Comparison of ENCODE assay signal across 17 cellular contexts in the genomic region with DNA sequence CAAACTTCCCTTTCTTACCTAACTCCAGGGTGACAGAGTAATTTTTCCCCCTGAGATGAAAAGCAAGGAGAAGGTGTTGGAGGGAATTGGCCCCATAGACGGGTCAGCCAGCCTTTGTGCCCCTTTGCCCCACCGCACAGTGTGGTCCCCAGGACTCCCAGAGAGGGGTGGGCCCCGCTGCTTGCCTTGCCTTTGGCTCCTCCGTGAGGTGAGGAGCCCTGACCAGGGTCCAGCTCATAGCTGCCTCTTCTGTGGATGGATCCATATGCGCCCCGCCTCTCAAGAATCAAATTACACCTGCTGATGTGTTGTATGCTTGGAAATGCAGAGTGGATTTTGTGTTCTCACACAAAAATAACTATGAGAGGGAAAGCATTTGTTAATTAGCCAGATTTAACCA. TPM values are rescaled to one million over a fixed set of nuclear protein-coding genes. Genes with fewer than 3 reads are reported as not detected.
DNase-seq lines count a peak whose midpoint lies in the region; ATAC-seq, FAIRE-seq and TF ChIP-seq lines count a peak whose summit lies in the region.
"Had no signal": no experiment of that assay in that cellular context is flagged by ENCODE, and none has a peak within 500 bp of the region (broad histone marks: within the 10 kb centered on the region; RNA-seq: fewer than 3 reads in every experiment).

No MANE protein-coding gene starts in this region.

- CTCF ChIA-PET in PC-3 (lab: Charles Lee): no interaction called here

- H2AFZ ChIP-seq in DND-41 (ENCODE audit: low read depth, low read length) (no peak overlapping the region), PC-3 (ENCODE audit: low read length) (no peak overlapping the region)

- no peak for FAIRE-seq in small intestine (lab: Jason Lieb, UNC)
- FAIRE-seq: urothelium cell line had no signal

- intact Hi-C loops in PC-3 (cut with micrococcal nuclease): no loop called here

- POLR2A ChIA-PET in PC-3 (lab: Charles Lee; ENCODE audit: unreplicated experiment): no interaction called here

- H3K4me1 ChIP-seq in BLaER1 (peaks cover 93% of the 10 kb centered on the region), DND-41 (ENCODE audit: insufficient read depth, low read length) (peaks cover 57% of the 10 kb centered on the region), PC-3 (ENCODE audit: insufficient read depth, low read length) (peaks cover 47% of the 10 kb centered on the region), small intestine (ENCODE audit: control insufficient read depth in 2 of 2, insufficient read depth in 1 of 2, low read depth in 1 of 2, low read length in 1 of 2) (no peaks in the 10 kb centered on the region)

- H3K9me2 ChIP-seq in PC-3 (replicated peaks; ENCODE audit: low read length): no peaks in the 10 kb centered on the region

- DNase-seq in DND-41 (no peak), PC-3 (peak; percentile 19), NCI-H128 (lab: John Stamatoyannopoulos, UW; ENCODE audit: unreplicated experiment) (no peak), RKO (ENCODE audit: low spot score) (no peak), small intestine (no peak), NOMO-1 treated with dmso at 0.1 percent for 144 hours (lab: John Stamatoyannopoulos, UW; ENCODE audit: unreplicated experiment) (no peak)
- DNase-seq: activated CD4-positive, alpha-beta T cell treated with anti-CD3 and anti-CD28 coated beads for 4 hours; activated effector memory CD4-positive, alpha-beta T cell treated with anti-CD3 and anti-CD28 coated beads, Interleukin-2, amount 50 U/mL, for 16 hours; esophagus squamous epithelium; lower lobe of right lung; NCI-H187 treated with DMSO at 0.1 percent for 48 hours; NCI-H774; RPMI8226; stimulated activated CD4-positive, alpha-beta T cell treated with anti-CD3 and anti-CD28 coated beads, Interleukin-2, amount 100 ng/mL, for 48 hours had no signal

- H3K27ac ChIP-seq in BLaER1 (peak overlapping the region; percentile 92), DND-41 (ENCODE audit: low read length) (0 out of 2 replicates have a peak overlapping the region, but pooled peaks have one; percentile 35), PC-3 (ENCODE audit: low read length) (no peak overlapping the region), layer of hippocampus (ENCODE audit: low read depth, low read length) (peak overlapping the region; percentile 14), small intestine (ENCODE audit: low read depth in 1 of 2, low read length in 1 of 2) (no peak overlapping the region)
- H3K27ac ChIP-seq: esophagus squamous epithelium, lower lobe of right lung had no signal

- H3F3A ChIP-seq in PC-3 (ENCODE audit: low read length, unreplicated experiment): no peaks in the 10 kb centered on the region

- 90 to 96% (median 90%) methylated on average over 6 of the region's 6 CpGs for WGBS in small intestine, 3 donors

- peak overlapping the region; percentile 63 for H3K4me3 ChIP-seq in BLaER1
- H3K4me3 ChIP-seq in DND-41 (ENCODE audit: low read depth in 1 of 2, low read length in 2 of 2): no peak overlapping the region
- no peak overlapping the region for H3K4me3 ChIP-seq in PC-3 (ENCODE audit: low read length)
- H3K4me3 ChIP-seq in small intestine (ENCODE audit: low read depth in 1 of 2, low read length in 2 of 2): no peak overlapping the region
- H3K4me3 ChIP-seq: esophagus squamous epithelium, lower lobe of right lung had no signal

- H3K27me3 ChIP-seq in BLaER1: no peaks in the 10 kb centered on the region
- no peaks in the 10 kb centered on the region for H3K27me3 ChIP-seq in DND-41 (ENCODE audit: insufficient read depth, low read length, poor library complexity)
- H3K27me3 ChIP-seq in PC-3 (ENCODE audit: low read length): no peaks in the 10 kb centered on the region
- H3K27me3 ChIP-seq in layer of hippocampus (ENCODE audit: control insufficient read depth, insufficient read depth, low read length): no peaks in the 10 kb centered on the region
- no peaks in the 10 kb centered on the region for H3K27me3 ChIP-seq in small intestine (ENCODE audit: control insufficient read depth in 2 of 2, insufficient read depth in 2 of 2, low read length in 2 of 2)
- H3K27me3 ChIP-seq: esophagus squamous epithelium had no signal

- H3K9ac ChIP-seq in BLaER1 (peak overlapping the region; percentile 79), DND-41 (ENCODE audit: low read depth, low read length) (no peak overlapping the region), PC-3 (ENCODE audit: low read length) (no peak overlapping the region)

- H3K9me3 ChIP-seq in BLaER1 (no peaks in the 10 kb centered on the region), DND-41 (ENCODE audit: insufficient read depth, low read length, severe bottlenecking) (no peaks in the 10 kb centered on the region), PC-3 (ENCODE audit: low read length) (no peaks in the 10 kb centered on the region), small intestine (ENCODE audit: control insufficient read depth, low read depth) (no peaks in the 10 kb centered on the region)
- H3K9me3 ChIP-seq: esophagus squamous epithelium, lower lobe of right lung had no signal

- TF ChIP-seq CTCF in DND-41 (IDR thresholded peaks at IDR 0.05; ENCODE audit: borderline replicate concordance, extremely low read depth, low read length, poor library complexity, severe bottlenecking) (no peak), PC-3 (conservative IDR thresholded peaks at IDR 0.05; ENCODE audit: low read depth, low read length) (no peak)

- H3K36me3 ChIP-seq in BLaER1: no peaks in the 10 kb centered on the region; the same call in 1 of the 2 replicates
- H3K36me3 ChIP-seq in DND-41 (ENCODE audit: insufficient read depth, low read length): peaks cover 35% of the 10 kb centered on the region
- H3K36me3 ChIP-seq in PC-3 (ENCODE audit: low read depth, low read length): no peaks in the 10 kb centered on the region
- no peaks in the 10 kb centered on the region for H3K36me3 ChIP-seq in small intestine (ENCODE audit: control insufficient read depth in 2 of 2, insufficient read depth in 2 of 2, low read length in 2 of 2)
- H3K36me3 ChIP-seq: esophagus squamous epithelium, lower lobe of right lung had no signal

- H3K4me2 ChIP-seq in BLaER1 (peak overlapping the region; percentile 98), DND-41 (ENCODE audit: insufficient read depth, low read length) (no peak overlapping the region), PC-3 (ENCODE audit: low read length) (peak overlapping the region; percentile 21; the same call in 1 of the 2 replicates)

- ATAC-seq in DND-41 (ENCODE audit: insufficient read depth, low read depth) (no peak), PC-3 (no peak)
- ATAC-seq: lower lobe of right lung had no signal

- BruUV-seq in PC-3 (replicated peaks; lab: Mats Ljungman, UMichigan): no TSS peak

- H4K20me1 ChIP-seq in BLaER1 (no peaks in the 10 kb centered on the region), DND-41 (ENCODE audit: insufficient read depth, low read length) (no peaks in the 10 kb centered on the region), PC-3 (ENCODE audit: low read length) (no peaks in the 10 kb centered on the region)

- H3K79me2 ChIP-seq in DND-41 (ENCODE audit: insufficient read depth, low read length): peaks cover 20% of the 10 kb centered on the region
- H3K79me2 ChIP-seq in PC-3 (ENCODE audit: low read length): no peaks in the 10 kb centered on the region

RNA-seq across cellular contexts. Expression of gene SORL1, which starts 27.7 kb away (rescaled TPM):
- total RNA-seq in PC-3 (2014; rRNA removed): 53.7 and 74.5 TPM in 2 replicates
- polyA plus RNA-seq in small intestine: 1 to 10 TPM; 4.6 to 6.5 (median 5.2) TPM

Comparison
In these comparisons a context has a peak if more than half of its experiments do, and no peak if none do; other contexts are left out.
1. H3K27ac ChIP-seq: peak in BLaER1 (single experiment), DND-41 (single experiment) and layer of hippocampus (single experiment); none in PC-3 (single experiment) and small intestine (0 of 2).